Comparison of ENCODE assay signal across 12 cellular contexts in genomic region chr1:106995970-106996369, GRCh38.
A peak's percentile ranks its signal among the peaks of the same experiment; 100 is the strongest.
DNase-seq lines count a peak whose midpoint lies in the region; ATAC-seq, FAIRE-seq and TF ChIP-seq lines count a peak whose summit lies in the region.
"Had no signal": no experiment of that assay in that cellular context is flagged by ENCODE, and none has a peak within 500 bp of the region (broad histone marks: within the 10 kb centered on the region; RNA-seq: fewer than 3 reads in every experiment).

No MANE protein-coding gene starts in this region.

- H3K56ac ChIP-seq in mesendoderm (ENCODE audit: low read length), result no peak overlapping the region

- H3K79me1 ChIP-seq in mesendoderm (ENCODE audit: low read length), result no peaks in the 10 kb centered on the region

- H3K36me3 Mint-ChIP-seq in nephron progenitor cell (ENCODE audit: low read depth), result no peaks in the 10 kb centered on the region

- H3K4me3 Mint-ChIP-seq in nephron progenitor cell, result no peak overlapping the region
- H3K4me3 Mint-ChIP-seq: naive thymus-derived CD8-positive, alpha-beta T cell had no signal

- H3K27me3 ChIP-seq in small intestine (ENCODE audit: control insufficient read depth in 2 of 2, insufficient read depth in 2 of 2, low read length in 2 of 2) (peaks cover 0 to 2% of the 10 kb centered on the region in 2 donors), heart left ventricle (no peaks in the 10 kb centered on the region), mesendoderm (ENCODE audit: insufficient read depth, low read length, poor library complexity) (no peaks in the 10 kb centered on the region)
- H3K27me3 ChIP-seq: spleen had no signal

- peak; percentile 84 for DNase-seq in GM12865 (ENCODE audit: low read depth)
- DNase-seq in small intestine, result no peak
- DNase-seq in nephron progenitor cell, result no peak
- no peak for DNase-seq in heart left ventricle
- DNase-seq in mesendoderm, result no peak
- DNase-seq: EL; naive thymus-derived CD8-positive, alpha-beta T cell; NCI-H1048; spleen had no signal

- peak; percentile 98 for ATAC-seq in GM19351 (IDR thresholded peaks at IDR 0.05; ENCODE audit: unreplicated experiment)
- ATAC-seq in HG02759 (IDR thresholded peaks at IDR 0.05; ENCODE audit: unreplicated experiment), result peak; percentile 97
- peak; percentile 98 for ATAC-seq in HG03442 (IDR thresholded peaks at IDR 0.05; ENCODE audit: unreplicated experiment)
- ATAC-seq in heart left ventricle, result no peak
- ATAC-seq: naive thymus-derived CD8-positive, alpha-beta T cell had no signal

- no peak overlapping the region for H4K8ac ChIP-seq in mesendoderm (ENCODE audit: low read depth, low read length)

- no peak for FAIRE-seq in small intestine (lab: Jason Lieb, UNC)

- no peaks in the 10 kb centered on the region for H3K79me2 ChIP-seq in mesendoderm (ENCODE audit: control insufficient read depth, insufficient read depth, low read length)

- no peak for TF ChIP-seq POLR2A in heart left ventricle (IDR thresholded peaks at IDR 0.05)

- H3K9ac ChIP-seq in mesendoderm (ENCODE audit: low read length), result no peak overlapping the region

- H3K4me1 ChIP-seq in small intestine (ENCODE audit: control insufficient read depth in 2 of 2, insufficient read depth in 1 of 2, low read depth in 1 of 2, low read length in 1 of 2), result no peaks in the 10 kb centered on the region
- H3K4me1 ChIP-seq in heart left ventricle, result no peaks in the 10 kb centered on the region
- H3K4me1 ChIP-seq in mesendoderm (ENCODE audit: control insufficient read depth, low read depth, low read length), result no peaks in the 10 kb centered on the region
- H3K4me1 ChIP-seq: spleen had no signal

- H3K27ac ChIP-seq in small intestine (ENCODE audit: low read depth in 1 of 2, low read length in 1 of 2) (no peak overlapping the region), heart left ventricle (no peak overlapping the region), mesendoderm (ENCODE audit: low read depth, low read length) (no peak overlapping the region)
- H3K27ac ChIP-seq: spleen had no signal

- no peak overlapping the region for H4K5ac ChIP-seq in mesendoderm (ENCODE audit: low read length)

- no peak overlapping the region for H3K4ac ChIP-seq in mesendoderm (ENCODE audit: low read depth, low read length)

- no peak overlapping the region for H2BK120ac ChIP-seq in mesendoderm (ENCODE audit: low read depth, low read length)

- no peak for TF ChIP-seq CTCF in GM12865 (IDR thresholded peaks at IDR 0.05; ENCODE audit: insufficient read depth, low read depth, low read length, missing control alignments)
- TF ChIP-seq CTCF in nephron progenitor cell (IDR thresholded peaks at IDR 0.05), result no peak
- TF ChIP-seq CTCF in heart left ventricle (IDR thresholded peaks at IDR 0.05), result no peak

- H3K9me3 Mint-ChIP-seq in nephron progenitor cell, result no peaks in the 10 kb centered on the region

- H3K9me3 ChIP-seq in small intestine (ENCODE audit: control insufficient read depth, low read depth), result no peaks in the 10 kb centered on the region
- H3K9me3 ChIP-seq in heart left ventricle, result peaks cover 0 to 7% (median 0%) of the 10 kb centered on the region in 12 donors

- no peak overlapping the region for H3K18ac ChIP-seq in mesendoderm (ENCODE audit: low read length)

- H2BK15ac ChIP-seq in mesendoderm (replicated peaks; ENCODE audit: low read depth), result no peak overlapping the region

- intact Hi-C loops in heart left ventricle (cut with DNase I), result no loop called here

- no peaks in the 10 kb centered on the region for H3K27me3 Mint-ChIP-seq in nephron progenitor cell (ENCODE audit: low read depth, poor library complexity)

- no peak overlapping the region for H2AK5ac ChIP-seq in mesendoderm (ENCODE audit: low read length)

- no peaks in the 10 kb centered on the region for H3K4me1 Mint-ChIP-seq in nephron progenitor cell
- H3K4me1 Mint-ChIP-seq: naive thymus-derived CD8-positive, alpha-beta T cell had no signal

- H3K36me3 ChIP-seq in small intestine (ENCODE audit: control insufficient read depth in 2 of 2, insufficient read depth in 2 of 2, low read length in 2 of 2) (no peaks in the 10 kb centered on the region), heart left ventricle (no peaks in the 10 kb centered on the region), mesendoderm (ENCODE audit: control insufficient read depth, insufficient read depth, low read length) (no peaks in the 10 kb centered on the region)
- H3K36me3 ChIP-seq: spleen had no signal

- no peak overlapping the region for H3K23ac ChIP-seq in mesendoderm (ENCODE audit: low read length)

- no peak overlapping the region for H3K27ac Mint-ChIP-seq in nephron progenitor cell
- H3K27ac Mint-ChIP-seq: naive thymus-derived CD8-positive, alpha-beta T cell had no signal

- H3K4me2 ChIP-seq in mesendoderm (ENCODE audit: low read length), result no peak overlapping the region

- H3K4me3 ChIP-seq in GM12865 (ENCODE audit: low read depth, low read length) (no peak overlapping the region), small intestine (ENCODE audit: low read depth in 1 of 2, low read length in 2 of 2) (no peak overlapping the region), heart left ventricle (no peak overlapping the region), mesendoderm (ENCODE audit: low read length) (no peak overlapping the region)
- H3K4me3 ChIP-seq: spleen had no signal

- H2BK5ac ChIP-seq in mesendoderm (ENCODE audit: low read length), result no peak overlapping the region

Comparison
In these comparisons a context has a peak if more than half of its experiments do, and no peak if none do; other contexts are left out.
1. ATAC-seq: peak in GM19351 (single experiment), HG02759 (single experiment) and HG03442 (single experiment); none in heart left ventricle (0 of 4).